In genomic region chr16:70781800-70782199, GRCh38 we compare ENCODE assay signal across 31 cellular contexts.
"Had no signal": no experiment of that assay in that cellular context is flagged by ENCODE, and none has a peak within 500 bp of the region (broad histone marks: within the 10 kb centered on the region; RNA-seq: fewer than 3 reads in every experiment).

No MANE protein-coding gene starts in this region.

- ATAC-seq: activated CD8-positive, alpha-beta T cell treated with anti-CD3 and anti-CD28 coated beads for 36 hours; activated naive CD8-positive, alpha-beta T cell treated with anti-CD3 and anti-CD28 coated beads, Interleukin-2, amount 50 U/mL, for 24 hours; PC-3 had no signal

- H3K27ac Mint-ChIP-seq: activated CD4-positive, alpha-beta T cell treated with anti-CD3 and anti-CD28 coated beads, Interleukin-2, amount 10 ng/mL, durations not matched to agents 24 days and 14 days; activated CD8-positive, alpha-beta T cell treated with anti-CD3 and anti-CD28 coated beads for 36 hours; activated naive CD4-positive, alpha-beta T cell treated with anti-CD3 and anti-CD28 coated beads for 36 hours; activated naive CD8-positive, alpha-beta T cell; activated naive CD8-positive, alpha-beta T cell treated with anti-CD3 and anti-CD28 coated beads, Interleukin-2, amount 50 U/mL, for 24 hours; activated T-cell treated with anti-CD3 and anti-CD28 coated beads, Interleukin-2, amount 50 U/mL, for 24 hours; activated T-helper 2 cell treated with anti-CD3 and anti-CD28 coated beads, Interferon-gamma antibody, Interleukin-2, Interleukin-4, amounts not matched to agents 10 μg/mL and 5 μg/mL and 100 μg/mL, durations not matched to agents 14 hours and 24 hours and 36 hours had no signal

- DNase-seq: activated CD4-positive, alpha-beta T cell treated with anti-CD3 and anti-CD28 coated beads for 1 hour; activated CD4-positive, alpha-beta T cell treated with anti-CD3 and anti-CD28 coated beads, Interleukin-2, amount 10 ng/mL, durations not matched to agents 24 days and 14 days; activated CD4-positive, alpha-beta T cell treated with anti-CD3 and anti-CD28 coated beads, Interleukin-2, amount 50 U/mL, for 4 hours; activated CD4-positive, CD25-positive, alpha-beta regulatory T cell; activated CD8-positive, alpha-beta T cell treated with anti-CD3 and anti-CD28 coated beads for 36 hours; activated gamma-delta T cell; activated naive CD4-positive, alpha-beta T cell treated with anti-CD3 and anti-CD28 coated beads for 36 hours; activated naive CD8-positive, alpha-beta T cell treated with anti-CD3 and anti-CD28 coated beads, Interleukin-2, amount 50 U/mL, for 24 hours; activated T-cell treated with anti-CD3 and anti-CD28 coated beads, Interleukin-2, amount 50 U/mL, for 24 hours; anterior cingulate cortex; brain microvascular endothelial cell; MM.1S; MV-4-11; NCI-H1092; NCI-H1436 treated with DMSO at 0.1 percent for 48 hours; NCI-H1694 treated with DMSO at 0.1 percent for 48 hours; NCI-H2029; NCI-H345; NCI-H524 treated with DMSO at 0.1 percent for 48 hours; NK-92 treated with Interleukin-12 subunit alpha and Interleukin-12 subunit beta, amount 100 ng/mL, for 24 hours; PC-3; Peyer's patch; RPMI8226; SHP77; SJCRH30; T1000; WERI-Rb-1 had no signal

- H3K4me3 Mint-ChIP-seq: activated CD4-positive, alpha-beta T cell treated with anti-CD3 and anti-CD28 coated beads, Interleukin-2, amount 10 ng/mL, durations not matched to agents 24 days and 14 days; activated CD8-positive, alpha-beta T cell treated with anti-CD3 and anti-CD28 coated beads for 36 hours; activated naive CD4-positive, alpha-beta T cell treated with anti-CD3 and anti-CD28 coated beads for 36 hours; activated naive CD8-positive, alpha-beta T cell; activated naive CD8-positive, alpha-beta T cell treated with anti-CD3 and anti-CD28 coated beads, Interleukin-2, amount 50 U/mL, for 24 hours; activated T-cell treated with anti-CD3 and anti-CD28 coated beads, Interleukin-2, amount 50 U/mL, for 24 hours had no signal

- H3K27me3 ChIP-seq: brain microvascular endothelial cell, Peyer's patch, SJCRH30 had no signal

- H3K27me3 Mint-ChIP-seq: activated CD4-positive, alpha-beta T cell treated with anti-CD3 and anti-CD28 coated beads, Interleukin-2, amount 10 ng/mL, durations not matched to agents 24 days and 14 days; activated CD8-positive, alpha-beta T cell treated with anti-CD3 and anti-CD28 coated beads for 36 hours; activated naive CD8-positive, alpha-beta T cell; activated naive CD8-positive, alpha-beta T cell treated with anti-CD3 and anti-CD28 coated beads, Interleukin-2, amount 50 U/mL, for 24 hours; activated T-cell treated with anti-CD3 and anti-CD28 coated beads, Interleukin-2, amount 50 U/mL, for 24 hours had no signal

- H3K4me3 ChIP-seq: Peyer's patch, SJCRH30, SK-N-MC had no signal

- H3K4me1 Mint-ChIP-seq: activated CD4-positive, alpha-beta T cell treated with anti-CD3 and anti-CD28 coated beads, Interleukin-2, amount 10 ng/mL, durations not matched to agents 24 days and 14 days; activated naive CD8-positive, alpha-beta T cell treated with anti-CD3 and anti-CD28 coated beads, Interleukin-2, amount 50 U/mL, for 24 hours had no signal

- H3K9me3 Mint-ChIP-seq: activated CD8-positive, alpha-beta T cell treated with anti-CD3 and anti-CD28 coated beads for 36 hours; activated naive CD4-positive, alpha-beta T cell treated with anti-CD3 and anti-CD28 coated beads for 36 hours; activated naive CD8-positive, alpha-beta T cell treated with anti-CD3 and anti-CD28 coated beads, Interleukin-2, amount 50 U/mL, for 24 hours; activated T-cell treated with anti-CD3 and anti-CD28 coated beads, Interleukin-2, amount 50 U/mL, for 24 hours; activated T-helper 2 cell treated with anti-CD3 and anti-CD28 coated beads, Interferon-gamma antibody, Interleukin-2, Interleukin-4, amounts not matched to agents 10 μg/mL and 5 μg/mL and 100 μg/mL, durations not matched to agents 14 hours and 24 hours and 36 hours had no signal

- H3K4me1 ChIP-seq: Peyer's patch had no signal

- H3K27ac ChIP-seq: brain microvascular endothelial cell, KMS-11, Peyer's patch, SJCRH30, SK-N-MC, WERI-Rb-1 had no signal

- H3K9me3 ChIP-seq: Peyer's patch, SJCRH30 had no signal
